9 cellular contexts compared by ENCODE assay signal in the genomic region with DNA sequence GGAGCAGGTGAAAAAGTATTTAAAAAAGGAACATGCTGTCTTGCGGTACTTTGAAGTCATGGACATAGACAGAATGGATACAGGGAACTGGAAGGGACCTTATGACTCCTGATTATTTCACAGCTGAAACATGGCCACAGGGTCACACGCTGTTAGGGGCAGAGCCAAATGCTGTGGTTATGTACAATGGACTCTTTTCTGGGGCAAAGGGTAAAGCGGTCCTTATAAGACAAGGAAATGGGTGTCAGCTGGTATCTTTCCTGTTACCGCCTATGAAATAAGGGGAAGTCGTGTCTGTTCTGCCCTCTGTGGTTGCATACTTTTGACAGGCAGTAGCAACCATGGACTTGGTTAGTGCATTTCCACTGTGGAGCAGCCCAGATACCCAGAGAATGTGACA.
DNase-seq lines count a peak whose midpoint lies in the region; ATAC-seq and TF ChIP-seq lines count a peak whose summit lies in the region.
"Had no signal": no experiment of that assay in that cellular context is flagged by ENCODE, and none has a peak within 500 bp of the region (broad histone marks: within the 10 kb centered on the region; RNA-seq: fewer than 3 reads in every experiment).

No MANE protein-coding gene starts in this region.

- ATAC-seq in GM21526 (IDR thresholded peaks at IDR 0.05; ENCODE audit: low FRiP score, unreplicated experiment) (peak; percentile 44), GM19395 (IDR thresholded peaks at IDR 0.05; ENCODE audit: unreplicated experiment) (no peak)

- no peak overlapping the region for H3K4me3 ChIP-seq in skin epidermis
- H3K4me3 ChIP-seq in foreskin fibroblast (ENCODE audit: low read depth in 1 of 2, low read length in 2 of 2): no peak overlapping the region

- DNase-seq in SIG-M5 treated with dmso at 0.1 percent for 504 hours (lab: John Stamatoyannopoulos, UW; ENCODE audit: unreplicated experiment) (peak; percentile 92), germinal center (ENCODE audit: low spot score) (peak; percentile 53), NCI-H1436 treated with DMSO at 0.1 percent for 48 hours (lab: John Stamatoyannopoulos, UW) (no peak), NCI-H1417 (lab: John Stamatoyannopoulos, UW) (no peak), foreskin fibroblast (no peak)
- DNase-seq: NCI-H1930 had no signal

- peak overlapping the region in 14 of 21 experiments; percentile 3 to 77 (median 28) for H3K27ac ChIP-seq in skin epidermis

- no peak for TF ChIP-seq CTCF in foreskin fibroblast (IDR thresholded peaks at IDR 0.05; ENCODE audit: low read depth, low read length)

Comparison
In these comparisons a context has a peak if more than half of its experiments do, and no peak if none do; other contexts are left out.
1. DNase-seq: peak in SIG-M5 treated with dmso at 0.1 percent for 504 hours (single experiment) and germinal center (single experiment); none in NCI-H1436 treated with DMSO at 0.1 percent for 48 hours (single experiment), NCI-H1417 (0 of 3) and foreskin fibroblast (0 of 2).